Comparison of ENCODE assay signal across 19 cellular contexts in genomic region chr21:33373451-33373850, GRCh38. TPM values are rescaled to one million over a fixed set of nuclear protein-coding genes. Genes with fewer than 3 reads are reported as not detected.
A peak's percentile ranks its signal among the peaks of the same experiment; 100 is the strongest.
DNase-seq lines count a peak whose midpoint lies in the region; ATAC-seq and TF ChIP-seq lines count a peak whose summit lies in the region.
"Had no signal": no experiment of that assay in that cellular context is flagged by ENCODE, and none has a peak within 500 bp of the region (broad histone marks: within the 10 kb centered on the region; RNA-seq: fewer than 3 reads in every experiment).

No MANE protein-coding gene starts in this region.

- intact Hi-C loops in Calu3 (cut with micrococcal nuclease; ENCODE audit: unreplicated experiment) = no loop called here

- TF ChIP-seq CTCF in Calu3 (IDR thresholded peaks at IDR 0.05; ENCODE audit: unreplicated experiment) = no peak
- no peak for TF ChIP-seq CTCF in smooth muscle cell (IDR thresholded peaks at IDR 0.05; ENCODE audit: borderline replicate concordance, insufficient read depth, poor library complexity, severe bottlenecking)

- no peaks in the 10 kb centered on the region for H3K27me3 ChIP-seq in smooth muscle cell (ENCODE audit: low read depth)
- no peaks in the 10 kb centered on the region for H3K27me3 ChIP-seq in MG63
- H3K27me3 ChIP-seq: hepatocyte had no signal

- peak overlapping the region; percentile 54 for H3K4me2 ChIP-seq in smooth muscle cell
- H3K4me2 ChIP-seq: hepatocyte had no signal

- no peaks in the 10 kb centered on the region for H4K20me1 ChIP-seq in smooth muscle cell (ENCODE audit: low read depth)

- BruUV-seq in Calu3 (replicated peaks; lab: Mats Ljungman, UMichigan) = no TSS peak

- H3K9ac ChIP-seq in smooth muscle cell (ENCODE audit: low read depth) = no peak overlapping the region

- no peak overlapping the region for H3K4me3 Mint-ChIP-seq in Calu3 (ENCODE audit: low read depth, unreplicated experiment)
- H3K4me3 Mint-ChIP-seq: activated T-helper 17 cell treated with anti-CD3 and anti-CD28 coated beads, Interleukin-2, amount 50 U/mL, for 72 hours; brain; CD4-positive, CD25-positive, alpha-beta regulatory T cell; H9 had no signal

- H2AFZ ChIP-seq in smooth muscle cell (ENCODE audit: low read depth) = no peak overlapping the region
- H2AFZ ChIP-seq: hepatocyte had no signal

- H3K4me3 ChIP-seq in smooth muscle cell (no peak overlapping the region), MG63 (no peak overlapping the region)
- H3K4me3 ChIP-seq: hepatocyte had no signal

- H3K27ac Mint-ChIP-seq in Calu3 (ENCODE audit: unreplicated experiment) = peak overlapping the region; percentile 23
- H3K27ac Mint-ChIP-seq: activated T-helper 17 cell treated with anti-CD3 and anti-CD28 coated beads, Interleukin-2, amount 50 U/mL, for 72 hours; CD4-positive, CD25-positive, alpha-beta regulatory T cell; H9; progenitor cell of endocrine pancreas had no signal

- H3K36me3 ChIP-seq in smooth muscle cell (ENCODE audit: low read depth) (no peaks in the 10 kb centered on the region), MG63 (no peaks in the 10 kb centered on the region)

- H3K27ac ChIP-seq in smooth muscle cell (ENCODE audit: low read depth) = peak overlapping the region; percentile 45
- H3K27ac ChIP-seq: hepatocyte had no signal

- peaks cover 15% of the 10 kb centered on the region for H3K4me1 Mint-ChIP-seq in Calu3 (ENCODE audit: low read depth, unreplicated experiment)
- H3K4me1 Mint-ChIP-seq: brain had no signal

- H3K4me1 ChIP-seq in smooth muscle cell (ENCODE audit: low read depth) = no peaks in the 10 kb centered on the region

- H3F3A ChIP-seq in smooth muscle cell (ENCODE audit: low read depth) = no peaks in the 10 kb centered on the region

- 86% methylated on average over 2 of the region's 2 CpGs for WGBS in smooth muscle cell (ENCODE audit: low lambda C conversion rate)

- no peaks in the 10 kb centered on the region for H3K79me2 ChIP-seq in smooth muscle cell (ENCODE audit: low read depth)
- H3K79me2 ChIP-seq: hepatocyte had no signal

- H3K9me3 ChIP-seq in smooth muscle cell (replicated peaks; ENCODE audit: low read depth) (no peaks in the 10 kb centered on the region), MG63 (no peaks in the 10 kb centered on the region; the same call in none of the 2 replicates)

- H3K36me3 Mint-ChIP-seq in Calu3 (ENCODE audit: insufficient read depth, unreplicated experiment) = peaks cover 5% of the 10 kb centered on the region
- H3K36me3 Mint-ChIP-seq: CD4-positive, CD25-positive, alpha-beta regulatory T cell had no signal

- peak; percentile 19 for ATAC-seq in esophagus mucosa
- ATAC-seq: activated T-helper 17 cell treated with anti-CD3 and anti-CD28 coated beads, Interleukin-2, amount 50 U/mL, for 72 hours had no signal

- DNase-seq in Calu3 (no peak), M059J (ENCODE audit: low read depth) (peak; percentile 96), smooth muscle cell (lab: John Stamatoyannopoulos, UW; ENCODE audit: unreplicated experiment) (no peak), MG63 (no peak), retina (no peak), hepatic stellate cell (ENCODE audit: low spot score) (no peak)
- DNase-seq in central memory CD4-positive, alpha-beta T cell = no peak
- DNase-seq: activated CD4-positive, alpha-beta T cell treated with anti-CD3 and anti-CD28 coated beads, Interleukin-2, amount 50 U/mL, for 1 hour; CD4-positive, CD25-positive, alpha-beta regulatory T cell; H9; NCI-H1105 treated with DMSO at 0.1 percent for 48 hours; NCI-H345; stimulated activated CD4-positive, alpha-beta T cell treated with anti-CD3 and anti-CD28 coated beads, Interleukin-2, amount 100 ng/mL, for 24 hours; T-helper 2 cell had no signal

- CTCF ChIA-PET in Calu3 (lab: Charles Lee) = interaction anchor here (0.7 to 1.2 kb wide), 3 partner anchors 8 to 72 kb away, joined by 3 read pairs; no protein-coding TSS in a partner anchor

- H3K9me3 Mint-ChIP-seq in Calu3 (ENCODE audit: low read depth, unreplicated experiment) = peaks cover 2% of the 10 kb centered on the region

- no peaks in the 10 kb centered on the region for H3K27me3 Mint-ChIP-seq in Calu3 (ENCODE audit: unreplicated experiment)
- H3K27me3 Mint-ChIP-seq: activated T-helper 17 cell treated with anti-CD3 and anti-CD28 coated beads, Interleukin-2, amount 50 U/mL, for 72 hours had no signal

RNA-seq across cellular contexts. Expression of gene IFNGR2, which starts 29.8 kb away (rescaled TPM):
- total RNA-seq in Calu3 (2022) = 58.1 and 59.8 TPM in 2 replicates
- 75.2 and 80.1 TPM in 2 replicates for total RNA-seq in M059J (2014; rRNA removed; shearing (Covaris generic))
- 86.8 TPM for total RNA-seq in esophagus mucosa
- 117 and 134 TPM in 2 replicates for total RNA-seq in smooth muscle cell
- polyA plus RNA-seq in smooth muscle cell = 127 and 132 TPM in 2 replicates
- 63.6 and 66.8 TPM in 2 replicates for total RNA-seq in MG63 (2014; rRNA removed; shearing (Covaris generic); ENCODE audit: low replicate concordance)

RNA-seq across cellular contexts. Expression of gene IFNAR1, which starts 48.7 kb away (rescaled TPM):
- 32.1 and 35.2 TPM in 2 replicates for total RNA-seq in Calu3 (2022)
- total RNA-seq in M059J (2014; rRNA removed; shearing (Covaris generic)) = 15.1 and 19.8 TPM in 2 replicates
- total RNA-seq in esophagus mucosa = 15.5 TPM
- 56.6 and 93.0 TPM in 2 replicates for total RNA-seq in smooth muscle cell
- 36.7 and 37.1 TPM in 2 replicates for polyA plus RNA-seq in smooth muscle cell
- total RNA-seq in MG63 (2014; rRNA removed; shearing (Covaris generic); ENCODE audit: low replicate concordance) = 1.7 and 6.6 TPM in 2 replicates
